Comparison of ENCODE assay signal across 9 cellular contexts in the genomic region with DNA sequence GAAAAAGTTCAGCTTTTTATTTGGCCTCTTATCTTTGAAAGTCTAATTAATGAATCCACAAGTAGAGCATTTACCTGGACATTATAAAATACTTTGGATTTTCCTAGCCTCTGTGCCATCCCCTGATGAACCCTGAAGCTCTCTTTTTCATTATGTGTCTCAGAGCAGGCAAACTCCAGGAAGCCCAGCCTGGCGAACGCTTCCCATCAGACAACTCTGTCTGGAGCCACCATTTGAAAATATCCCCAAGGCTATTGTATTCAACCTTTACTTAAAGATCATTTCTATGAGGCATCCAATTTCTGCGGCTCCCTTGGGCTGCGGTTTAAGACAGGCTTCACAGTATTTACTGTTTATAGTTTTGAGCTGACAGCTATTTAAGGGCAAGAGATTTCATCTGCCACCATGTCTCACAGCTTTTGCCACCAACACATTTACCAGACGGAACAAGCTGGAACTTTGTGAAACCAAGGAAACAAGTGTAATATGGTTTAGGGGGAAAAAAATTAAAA.
DNase-seq lines count a peak whose midpoint lies in the region; ATAC-seq and TF ChIP-seq lines count a peak whose summit lies in the region.
"Had no signal": no experiment of that assay in that cellular context is flagged by ENCODE, and none has a peak within 500 bp of the region (broad histone marks: within the 10 kb centered on the region; RNA-seq: fewer than 3 reads in every experiment).

No MANE protein-coding gene starts in this region.

- peaks cover 16% of the 10 kb centered on the region for H3K4me1 ChIP-seq in left ventricle myocardium inferior
- peaks cover 14 to 40% (median 35%) of the 10 kb centered on the region in 4 donors for H3K4me1 ChIP-seq in esophagus muscularis mucosa
- no peaks in the 10 kb centered on the region for H3K4me1 ChIP-seq in uterus

- peaks cover 13% of the 10 kb centered on the region for H3K27me3 Mint-ChIP-seq in neural crest cell (ENCODE audit: low read depth)

- H3K36me3 Mint-ChIP-seq in neural crest cell (ENCODE audit: low read depth): no peaks in the 10 kb centered on the region

- no peak for TF ChIP-seq CTCF in left ventricle myocardium inferior (IDR thresholded peaks at IDR 0.05; ENCODE audit: borderline replicate concordance)
- TF ChIP-seq CTCF in esophagus muscularis mucosa (IDR thresholded peaks at IDR 0.05): no peak
- TF ChIP-seq CTCF in neural crest cell (conservative IDR thresholded peaks at IDR 0.05): no peak
- no peak for TF ChIP-seq CTCF in uterus (IDR thresholded peaks at IDR 0.05)

- H3K27ac ChIP-seq in left ventricle myocardium inferior (replicated peaks) (peak overlapping the region; percentile 74), esophagus muscularis mucosa (replicated peaks in 1 of 4) (peak overlapping the region; percentile 78 to 90 (median 82)), uterus (peak overlapping the region; percentile 37 to 66)

- H3K9me3 Mint-ChIP-seq in neural crest cell: no peaks in the 10 kb centered on the region

- TF ChIP-seq POLR2A in esophagus muscularis mucosa (IDR thresholded peaks at IDR 0.05; ENCODE audit: low read depth) (no peak), uterus (IDR thresholded peaks at IDR 0.05) (no peak)

- peaks cover 44% of the 10 kb centered on the region for H3K27me3 ChIP-seq in left ventricle myocardium inferior (ENCODE audit: low read depth)
- no peaks in the 10 kb centered on the region for H3K27me3 ChIP-seq in esophagus muscularis mucosa
- H3K27me3 ChIP-seq in uterus: no peaks in the 10 kb centered on the region

- 83% methylated on average over 5 of the region's 5 CpGs for WGBS in esophagus muscularis mucosa

- intact Hi-C loops in left ventricle myocardium inferior (cut with micrococcal nuclease): loop anchor here (10.0 kb wide), 1 partner anchor 159 kb away; no protein-coding TSS in a partner anchor
- intact Hi-C loops in left ventricle myocardium superior (cut with micrococcal nuclease): no loop called here
- intact Hi-C loops in esophagus muscularis mucosa (cut with DNase I): loop anchor here (10.0 kb wide), 1 partner anchor 259 kb away; a partner anchor contains a TSS
- intact Hi-C loops in uterus (cut with DNase I; ENCODE audit: low total_unique reads): no loop called here

- H3K36me3 ChIP-seq in left ventricle myocardium inferior: no peaks in the 10 kb centered on the region
- no peaks in the 10 kb centered on the region for H3K36me3 ChIP-seq in esophagus muscularis mucosa
- no peaks in the 10 kb centered on the region for H3K36me3 ChIP-seq in uterus

- H3K9me3 ChIP-seq in left ventricle myocardium inferior (replicated peaks) (no peaks in the 10 kb centered on the region), esophagus muscularis mucosa (no peaks in the 10 kb centered on the region), uterus (no peaks in the 10 kb centered on the region)

- H3K4me3 Mint-ChIP-seq in neural crest cell: peak overlapping the region; percentile 89

- H3K4me3 ChIP-seq in left ventricle myocardium inferior (peak overlapping the region; percentile 62), esophagus muscularis mucosa (peak overlapping the region; percentile 56 to 71 (median 56)), uterus (no peak overlapping the region)

- TF ChIP-seq EP300 in esophagus muscularis mucosa (IDR thresholded peaks at IDR 0.05): no peak

- H3K4me1 Mint-ChIP-seq in neural crest cell: peaks cover 27% of the 10 kb centered on the region

- no peak for DNase-seq in left ventricle myocardium inferior
- no peak for DNase-seq in left ventricle myocardium superior
- peak; percentile 72 for DNase-seq in esophagus muscularis mucosa (ENCODE audit: extremely low spot score)
- no peak for DNase-seq in neural crest cell (ENCODE audit: low read depth, low spot score)
- no peak for DNase-seq in uterus
- DNase-seq in NCI-H1417 (lab: John Stamatoyannopoulos, UW): no peak
- DNase-seq in stimulated activated CD4-positive, alpha-beta T cell treated with anti-CD3 and anti-CD28 coated beads, Interleukin-2, amount 100 ng/mL, for 48 hours: no peak
- DNase-seq: NCI-H524 had no signal

- no peak for ATAC-seq in left ventricle myocardium superior
- ATAC-seq in HG03045 (IDR thresholded peaks at IDR 0.05; ENCODE audit: unreplicated experiment): no peak

- no peak overlapping the region for H3K27ac Mint-ChIP-seq in neural crest cell (ENCODE audit: unreplicated experiment)

Comparison
In these comparisons a context has a peak if more than half of its experiments do, and no peak if none do; other contexts are left out.
1. intact Hi-C loops: an anchor here in left ventricle myocardium inferior (10.0 kb wide) and esophagus muscularis mucosa (10.0 kb wide); none called in left ventricle myocardium superior and uterus.
2. H3K4me3 ChIP-seq: peak in left ventricle myocardium inferior (single experiment) and esophagus muscularis mucosa (4 of 4); none in uterus (0 of 2).
3. Peak in every context shown above with its lines, with median percentiles within 50 percentile points of each other: H3K27ac ChIP-seq.